ENCODE assay signal across 1 cellular context in the genomic region with DNA sequence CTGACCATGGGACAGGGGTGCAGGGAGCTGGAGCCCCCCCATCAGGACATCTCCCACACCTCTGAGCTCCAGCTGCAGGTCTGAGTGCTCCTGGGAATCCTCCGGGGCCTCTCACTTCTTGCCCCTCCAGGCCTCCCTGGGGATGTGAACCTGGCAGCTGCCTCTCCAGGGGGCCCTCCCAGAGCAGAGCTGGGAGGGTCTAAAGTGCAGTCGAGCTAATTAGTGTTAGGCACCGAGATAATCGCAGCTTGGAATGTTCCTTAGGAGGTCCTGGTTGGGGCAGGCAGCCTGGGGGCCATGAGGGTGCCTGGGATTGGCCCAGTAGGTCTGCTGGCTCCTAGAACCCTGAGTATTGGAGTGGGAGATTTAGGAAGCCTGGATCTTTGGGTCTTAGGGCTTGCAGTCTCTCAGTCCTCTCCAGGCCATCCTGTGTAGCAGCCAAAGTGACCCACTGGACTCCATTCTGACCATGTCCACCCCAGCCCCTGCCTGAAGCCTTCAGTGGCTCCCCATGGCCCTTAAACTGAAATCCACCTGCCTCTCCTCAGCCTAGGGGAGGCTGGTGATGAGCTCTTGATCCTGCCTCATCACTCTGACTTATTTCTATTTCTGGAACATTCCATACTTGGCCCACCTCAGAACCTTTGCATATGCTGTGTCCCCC.
TF ChIP-seq lines count a peak whose summit lies in the region.

No MANE protein-coding gene starts in this region.

TF ChIP-seq in HepG2, 621 proteins besides CTCF, POLR2A, EP300 and RAD21 (continued from another document and continues in another):
- TF ChIP-seq, protein P1, sequence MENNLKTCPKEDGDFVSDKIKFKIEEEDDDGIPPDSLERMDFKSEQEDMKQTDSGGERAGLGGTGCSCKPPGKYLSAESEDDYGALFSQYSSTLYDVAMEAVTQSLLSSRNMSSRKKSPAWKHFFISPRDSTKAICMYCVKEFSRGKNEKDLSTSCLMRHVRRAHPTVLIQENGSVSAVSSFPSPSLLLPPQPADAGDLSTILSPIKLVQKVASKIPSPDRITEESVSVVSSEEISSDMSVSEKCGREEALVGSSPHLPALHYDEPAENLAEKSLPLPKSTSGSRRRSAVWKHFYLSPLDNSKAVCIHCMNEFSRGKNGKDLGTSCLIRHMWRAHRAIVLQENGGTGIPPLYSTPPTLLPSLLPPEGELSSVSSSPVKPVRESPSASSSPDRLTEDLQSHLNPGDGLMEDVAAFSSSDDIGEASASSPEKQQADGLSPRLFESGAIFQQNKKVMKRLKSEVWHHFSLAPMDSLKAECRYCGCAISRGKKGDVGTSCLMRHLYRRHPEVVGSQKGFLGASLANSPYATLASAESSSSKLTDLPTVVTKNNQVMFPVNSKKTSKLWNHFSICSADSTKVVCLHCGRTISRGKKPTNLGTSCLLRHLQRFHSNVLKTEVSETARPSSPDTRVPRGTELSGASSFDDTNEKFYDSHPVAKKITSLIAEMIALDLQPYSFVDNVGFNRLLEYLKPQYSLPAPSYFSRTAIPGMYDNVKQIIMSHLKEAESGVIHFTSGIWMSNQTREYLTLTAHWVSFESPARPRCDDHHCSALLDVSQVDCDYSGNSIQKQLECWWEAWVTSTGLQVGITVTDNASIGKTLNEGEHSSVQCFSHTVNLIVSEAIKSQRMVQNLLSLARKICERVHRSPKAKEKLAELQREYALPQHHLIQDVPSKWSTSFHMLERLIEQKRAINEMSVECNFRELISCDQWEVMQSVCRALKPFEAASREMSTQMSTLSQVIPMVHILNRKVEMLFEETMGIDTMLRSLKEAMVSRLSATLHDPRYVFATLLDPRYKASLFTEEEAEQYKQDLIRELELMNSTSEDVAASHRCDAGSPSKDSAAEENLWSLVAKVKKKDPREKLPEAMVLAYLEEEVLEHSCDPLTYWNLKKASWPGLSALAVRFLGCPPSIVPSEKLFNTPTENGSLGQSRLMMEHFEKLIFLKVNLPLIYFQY (CRISPR knock-in tag; IDR thresholded peaks at IDR 0.05; ENCODE audit: borderline replicate concordance): peak; percentile 57; the same call in 1 of the 2 replicates
- TF ChIP-seq, protein P2, sequence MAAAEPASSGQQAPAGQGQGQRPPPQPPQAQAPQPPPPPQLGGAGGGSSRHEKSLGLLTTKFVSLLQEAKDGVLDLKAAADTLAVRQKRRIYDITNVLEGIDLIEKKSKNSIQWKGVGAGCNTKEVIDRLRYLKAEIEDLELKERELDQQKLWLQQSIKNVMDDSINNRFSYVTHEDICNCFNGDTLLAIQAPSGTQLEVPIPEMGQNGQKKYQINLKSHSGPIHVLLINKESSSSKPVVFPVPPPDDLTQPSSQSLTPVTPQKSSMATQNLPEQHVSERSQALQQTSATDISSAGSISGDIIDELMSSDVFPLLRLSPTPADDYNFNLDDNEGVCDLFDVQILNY (CRISPR knock-in tag; conservative IDR thresholded peaks at IDR 0.05): 0 out of 2 replicates have a peak, but pooled peaks have one; percentile 19
- TF ChIP-seq, protein P3, sequence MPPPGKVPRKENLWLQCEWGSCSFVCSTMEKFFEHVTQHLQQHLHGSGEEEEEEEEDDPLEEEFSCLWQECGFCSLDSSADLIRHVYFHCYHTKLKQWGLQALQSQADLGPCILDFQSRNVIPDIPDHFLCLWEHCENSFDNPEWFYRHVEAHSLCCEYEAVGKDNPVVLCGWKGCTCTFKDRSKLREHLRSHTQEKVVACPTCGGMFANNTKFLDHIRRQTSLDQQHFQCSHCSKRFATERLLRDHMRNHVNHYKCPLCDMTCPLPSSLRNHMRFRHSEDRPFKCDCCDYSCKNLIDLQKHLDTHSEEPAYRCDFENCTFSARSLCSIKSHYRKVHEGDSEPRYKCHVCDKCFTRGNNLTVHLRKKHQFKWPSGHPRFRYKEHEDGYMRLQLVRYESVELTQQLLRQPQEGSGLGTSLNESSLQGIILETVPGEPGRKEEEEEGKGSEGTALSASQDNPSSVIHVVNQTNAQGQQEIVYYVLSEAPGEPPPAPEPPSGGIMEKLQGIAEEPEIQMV (CRISPR knock-in tag; IDR thresholded peaks at IDR 0.05; ENCODE audit: low read depth): no peak
- TF ChIP-seq SOX5 (CRISPR knock-in tag; IDR thresholded peaks at IDR 0.05; ENCODE audit: borderline replicate concordance): peak; percentile 55; the same call in 1 of the 2 replicates
- TF ChIP-seq ZMYM4 (CRISPR knock-in tag; IDR thresholded peaks at IDR 0.05): 0 out of 2 replicates have a peak, but pooled peaks have one; percentile 11
- TF ChIP-seq NPAS2 (CRISPR knock-in tag; IDR thresholded peaks at IDR 0.05; ENCODE audit: borderline replicate concordance): 0 out of 2 replicates have a peak, but pooled peaks have one; percentile 26
- TF ChIP-seq, protein P4, sequence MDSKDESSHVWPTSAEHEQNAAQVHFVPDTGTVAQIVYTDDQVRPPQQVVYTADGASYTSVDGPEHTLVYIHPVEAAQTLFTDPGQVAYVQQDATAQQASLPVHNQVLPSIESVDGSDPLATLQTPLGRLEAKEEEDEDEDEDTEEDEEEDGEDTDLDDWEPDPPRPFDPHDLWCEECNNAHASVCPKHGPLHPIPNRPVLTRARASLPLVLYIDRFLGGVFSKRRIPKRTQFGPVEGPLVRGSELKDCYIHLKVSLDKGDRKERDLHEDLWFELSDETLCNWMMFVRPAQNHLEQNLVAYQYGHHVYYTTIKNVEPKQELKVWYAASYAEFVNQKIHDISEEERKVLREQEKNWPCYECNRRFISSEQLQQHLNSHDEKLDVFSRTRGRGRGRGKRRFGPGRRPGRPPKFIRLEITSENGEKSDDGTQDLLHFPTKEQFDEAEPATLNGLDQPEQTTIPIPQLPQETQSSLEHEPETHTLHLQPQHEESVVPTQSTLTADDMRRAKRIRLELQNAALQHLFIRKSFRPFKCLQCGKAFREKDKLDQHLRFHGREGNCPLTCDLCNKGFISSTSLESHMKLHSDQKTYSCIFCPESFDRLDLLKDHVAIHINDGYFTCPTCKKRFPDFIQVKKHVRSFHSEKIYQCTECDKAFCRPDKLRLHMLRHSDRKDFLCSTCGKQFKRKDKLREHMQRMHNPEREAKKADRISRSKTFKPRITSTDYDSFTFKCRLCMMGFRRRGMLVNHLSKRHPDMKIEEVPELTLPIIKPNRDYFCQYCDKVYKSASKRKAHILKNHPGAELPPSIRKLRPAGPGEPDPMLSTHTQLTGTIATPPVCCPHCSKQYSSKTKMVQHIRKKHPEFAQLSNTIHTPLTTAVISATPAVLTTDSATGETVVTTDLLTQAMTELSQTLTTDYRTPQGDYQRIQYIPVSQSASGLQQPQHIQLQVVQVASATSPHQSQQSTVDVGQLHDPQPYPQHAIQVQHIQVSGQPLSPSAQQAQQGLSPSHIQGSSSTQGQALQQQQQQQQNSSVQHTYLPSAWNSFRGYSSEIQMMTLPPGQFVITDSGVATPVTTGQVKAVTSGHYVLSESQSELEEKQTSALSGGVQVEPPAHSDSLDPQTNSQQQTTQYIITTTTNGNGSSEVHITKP (CRISPR knock-in tag; IDR thresholded peaks at IDR 0.05; ENCODE audit: low read depth): 0 out of 2 replicates have a peak, but pooled peaks have one; percentile 25
- TF ChIP-seq RORA (CRISPR knock-in tag; IDR thresholded peaks at IDR 0.05): no peak
- TF ChIP-seq, protein P5, sequence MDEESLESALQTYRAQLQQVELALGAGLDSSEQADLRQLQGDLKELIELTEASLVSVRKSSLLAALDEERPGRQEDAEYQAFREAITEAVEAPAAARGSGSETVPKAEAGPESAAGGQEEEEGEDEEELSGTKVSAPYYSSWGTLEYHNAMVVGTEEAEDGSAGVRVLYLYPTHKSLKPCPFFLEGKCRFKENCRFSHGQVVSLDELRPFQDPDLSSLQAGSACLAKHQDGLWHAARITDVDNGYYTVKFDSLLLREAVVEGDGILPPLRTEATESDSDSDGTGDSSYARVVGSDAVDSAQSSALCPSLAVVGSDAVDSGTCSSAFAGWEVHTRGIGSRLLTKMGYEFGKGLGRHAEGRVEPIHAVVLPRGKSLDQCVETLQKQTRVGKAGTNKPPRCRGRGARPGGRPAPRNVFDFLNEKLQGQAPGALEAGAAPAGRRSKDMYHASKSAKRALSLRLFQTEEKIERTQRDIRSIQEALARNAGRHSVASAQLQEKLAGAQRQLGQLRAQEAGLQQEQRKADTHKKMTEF (CRISPR knock-in tag; IDR thresholded peaks at IDR 0.05): 0 out of 2 replicates have a peak, but pooled peaks have one; percentile 17
- TF ChIP-seq ZBTB7B (CRISPR knock-in tag; IDR thresholded peaks at IDR 0.05): peak; percentile 62
- TF ChIP-seq LCORL (IDR thresholded peaks at IDR 0.05): no peak
- TF ChIP-seq LCORL (CRISPR knock-in tag; IDR thresholded peaks at IDR 0.05): peak; percentile 64; the same call in 1 of the 2 replicates
- TF ChIP-seq, protein P6, sequence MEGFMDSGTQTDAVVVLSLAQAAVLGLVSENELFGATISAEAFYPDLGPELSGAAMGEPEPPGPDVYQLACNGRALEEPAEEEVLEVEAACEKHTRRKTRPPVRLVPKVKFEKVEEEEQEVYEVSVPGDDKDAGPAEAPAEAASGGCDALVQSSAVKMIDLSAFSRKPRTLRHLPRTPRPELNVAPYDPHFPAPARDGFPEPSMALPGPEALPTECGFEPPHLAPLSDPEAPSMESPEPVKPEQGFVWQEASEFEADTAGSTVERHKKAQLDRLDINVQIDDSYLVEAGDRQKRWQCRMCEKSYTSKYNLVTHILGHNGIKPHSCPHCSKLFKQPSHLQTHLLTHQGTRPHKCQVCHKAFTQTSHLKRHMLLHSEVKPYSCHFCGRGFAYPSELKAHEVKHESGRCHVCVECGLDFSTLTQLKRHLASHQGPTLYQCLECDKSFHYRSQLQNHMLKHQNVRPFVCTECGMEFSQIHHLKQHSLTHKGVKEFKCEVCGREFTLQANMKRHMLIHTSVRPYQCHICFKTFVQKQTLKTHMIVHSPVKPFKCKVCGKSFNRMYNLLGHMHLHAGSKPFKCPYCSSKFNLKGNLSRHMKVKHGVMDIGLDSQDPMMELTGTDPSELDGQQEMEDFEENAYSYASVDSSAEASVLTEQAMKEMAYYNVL (CRISPR knock-in tag; IDR thresholded peaks at IDR 0.05; ENCODE audit: borderline replicate concordance): 0 out of 2 replicates have a peak, but pooled peaks have one; percentile 31
- TF ChIP-seq RBAK (CRISPR knock-in tag; IDR thresholded peaks at IDR 0.05): 0 out of 2 replicates have a peak, but pooled peaks have one; percentile 34
- TF ChIP-seq HNF4G (IDR thresholded peaks at IDR 0.05; ENCODE audit: borderline replicate concordance, low read depth, low read length): peak; percentile 76
- TF ChIP-seq HNF4G (CRISPR knock-in tag; IDR thresholded peaks at IDR 0.05; ENCODE audit: borderline replicate concordance, low read depth): no peak; the same call in 1 of the 2 replicates
- peak; percentile 52; the same call in 1 of the 2 replicates for TF ChIP-seq ZNF317 (CRISPR knock-in tag; IDR thresholded peaks at IDR 0.05)
- TF ChIP-seq ZNF747 (CRISPR knock-in tag; IDR thresholded peaks at IDR 0.05; ENCODE audit: borderline replicate concordance): 0 out of 2 replicates have a peak, but pooled peaks have one; percentile 53
- TF ChIP-seq SP4 (CRISPR knock-in tag; IDR thresholded peaks at IDR 0.05): peak; percentile 15; the same call in 1 of the 2 replicates
- TF ChIP-seq, protein P7, sequence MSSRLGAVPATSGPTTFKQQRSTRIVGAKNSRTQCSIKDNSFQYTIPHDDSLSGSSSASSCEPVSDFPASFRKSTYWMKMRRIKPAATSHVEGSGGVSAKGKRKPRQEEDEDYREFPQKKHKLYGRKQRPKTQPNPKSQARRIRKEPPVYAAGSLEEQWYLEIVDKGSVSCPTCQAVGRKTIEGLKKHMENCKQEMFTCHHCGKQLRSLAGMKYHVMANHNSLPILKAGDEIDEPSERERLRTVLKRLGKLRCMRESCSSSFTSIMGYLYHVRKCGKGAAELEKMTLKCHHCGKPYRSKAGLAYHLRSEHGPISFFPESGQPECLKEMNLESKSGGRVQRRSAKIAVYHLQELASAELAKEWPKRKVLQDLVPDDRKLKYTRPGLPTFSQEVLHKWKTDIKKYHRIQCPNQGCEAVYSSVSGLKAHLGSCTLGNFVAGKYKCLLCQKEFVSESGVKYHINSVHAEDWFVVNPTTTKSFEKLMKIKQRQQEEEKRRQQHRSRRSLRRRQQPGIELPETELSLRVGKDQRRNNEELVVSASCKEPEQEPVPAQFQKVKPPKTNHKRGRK (CRISPR knock-in tag; IDR thresholded peaks at IDR 0.05): 0 out of 2 replicates have a peak, but pooled peaks have one; percentile 12
- peak; percentile 47; the same call in 1 of the 2 replicates for TF ChIP-seq MEF2D (CRISPR knock-in tag; IDR thresholded peaks at IDR 0.05)
- TF ChIP-seq ZNF557 (CRISPR knock-in tag; IDR thresholded peaks at IDR 0.05): no peak
- peak; percentile 45; the same call in 1 of the 2 replicates for TF ChIP-seq SALL1 (CRISPR knock-in tag; IDR thresholded peaks at IDR 0.05)
- TF ChIP-seq, protein P8, sequence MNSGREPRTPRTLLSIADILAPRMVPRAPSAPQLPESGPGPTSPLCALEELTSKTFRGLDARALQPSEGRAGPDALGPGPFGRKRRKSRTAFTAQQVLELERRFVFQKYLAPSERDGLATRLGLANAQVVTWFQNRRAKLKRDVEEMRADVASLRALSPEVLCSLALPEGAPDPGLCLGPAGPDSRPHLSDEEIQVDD (CRISPR knock-in tag; IDR thresholded peaks at IDR 0.05; ENCODE audit: borderline replicate concordance): 0 out of 2 replicates have a peak, but pooled peaks have one; percentile 37
- 0 out of 2 replicates have a peak, but pooled peaks have one; percentile 31 for TF ChIP-seq ZNF614 (CRISPR knock-in tag; IDR thresholded peaks at IDR 0.05; ENCODE audit: borderline replicate concordance)
- TF ChIP-seq GFI1 (CRISPR knock-in tag; IDR thresholded peaks at IDR 0.05; ENCODE audit: borderline replicate concordance): peak; percentile 23; the same call in 1 of the 2 replicates
- no peak for TF ChIP-seq SIN3A (IDR thresholded peaks at IDR 0.05; ENCODE audit: borderline replicate concordance, low read depth, low read length)
- TF ChIP-seq, protein P9, sequence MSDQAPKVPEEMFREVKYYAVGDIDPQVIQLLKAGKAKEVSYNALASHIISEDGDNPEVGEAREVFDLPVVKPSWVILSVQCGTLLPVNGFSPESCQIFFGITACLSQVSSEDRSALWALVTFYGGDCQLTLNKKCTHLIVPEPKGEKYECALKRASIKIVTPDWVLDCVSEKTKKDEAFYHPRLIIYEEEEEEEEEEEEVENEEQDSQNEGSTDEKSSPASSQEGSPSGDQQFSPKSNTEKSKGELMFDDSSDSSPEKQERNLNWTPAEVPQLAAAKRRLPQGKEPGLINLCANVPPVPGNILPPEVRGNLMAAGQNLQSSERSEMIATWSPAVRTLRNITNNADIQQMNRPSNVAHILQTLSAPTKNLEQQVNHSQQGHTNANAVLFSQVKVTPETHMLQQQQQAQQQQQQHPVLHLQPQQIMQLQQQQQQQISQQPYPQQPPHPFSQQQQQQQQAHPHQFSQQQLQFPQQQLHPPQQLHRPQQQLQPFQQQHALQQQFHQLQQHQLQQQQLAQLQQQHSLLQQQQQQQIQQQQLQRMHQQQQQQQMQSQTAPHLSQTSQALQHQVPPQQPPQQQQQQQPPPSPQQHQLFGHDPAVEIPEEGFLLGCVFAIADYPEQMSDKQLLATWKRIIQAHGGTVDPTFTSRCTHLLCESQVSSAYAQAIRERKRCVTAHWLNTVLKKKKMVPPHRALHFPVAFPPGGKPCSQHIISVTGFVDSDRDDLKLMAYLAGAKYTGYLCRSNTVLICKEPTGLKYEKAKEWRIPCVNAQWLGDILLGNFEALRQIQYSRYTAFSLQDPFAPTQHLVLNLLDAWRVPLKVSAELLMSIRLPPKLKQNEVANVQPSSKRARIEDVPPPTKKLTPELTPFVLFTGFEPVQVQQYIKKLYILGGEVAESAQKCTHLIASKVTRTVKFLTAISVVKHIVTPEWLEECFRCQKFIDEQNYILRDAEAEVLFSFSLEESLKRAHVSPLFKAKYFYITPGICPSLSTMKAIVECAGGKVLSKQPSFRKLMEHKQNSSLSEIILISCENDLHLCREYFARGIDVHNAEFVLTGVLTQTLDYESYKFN (CRISPR knock-in tag; conservative IDR thresholded peaks at IDR 0.05): peak; percentile 83
- TF ChIP-seq ZNF33A (CRISPR knock-in tag; IDR thresholded peaks at IDR 0.05; ENCODE audit: borderline replicate concordance): no peak
- 0 out of 2 replicates have a peak, but pooled peaks have one; percentile 50 for TF ChIP-seq ERF (CRISPR knock-in tag; IDR thresholded peaks at IDR 0.05)
- 0 out of 2 replicates have a peak, but pooled peaks have one; percentile 28 for TF ChIP-seq RXRA (CRISPR knock-in tag; IDR thresholded peaks at IDR 0.05)
- TF ChIP-seq ZNF776 (CRISPR knock-in tag; IDR thresholded peaks at IDR 0.05): 0 out of 2 replicates have a peak, but pooled peaks have one; percentile 0
